ENCODE assay signal across 1 cellular context in genomic region chr9:95507456-95508241, GRCh38.
A peak's percentile ranks its signal among the peaks of the same experiment; 100 is the strongest.
TF ChIP-seq lines count a peak whose summit lies in the region.

No MANE protein-coding gene starts in this region.

TF ChIP-seq in HepG2, 621 proteins besides CTCF, POLR2A, EP300 and RAD21 (continued from another document and continues in another):
- TF ChIP-seq BATF2 (CRISPR knock-in tag; IDR thresholded peaks at IDR 0.05): no peak
- no peak for TF ChIP-seq CERS6 (CRISPR knock-in tag; IDR thresholded peaks at IDR 0.05)
- TF ChIP-seq SAFB2 (CRISPR knock-in tag; IDR thresholded peaks at IDR 0.05; ENCODE audit: borderline replicate concordance, low read depth): peak; percentile 58; the same call in 1 of the 2 replicates
- TF ChIP-seq TARDBP (CRISPR knock-in tag; IDR thresholded peaks at IDR 0.05): 0 out of 2 replicates have a peak, but pooled peaks have one; percentile 28
- TF ChIP-seq GLI4 (CRISPR knock-in tag; IDR thresholded peaks at IDR 0.05; ENCODE audit: borderline replicate concordance): no peak
- peak; percentile 31 for TF ChIP-seq HNRNPLL (IDR thresholded peaks at IDR 0.05; ENCODE audit: low read depth, low read length, poor library complexity, severe bottlenecking)
- TF ChIP-seq ZKSCAN1 (IDR thresholded peaks at IDR 0.05; ENCODE audit: low read length): no peak
- TF ChIP-seq HOXA5 (CRISPR knock-in tag; IDR thresholded peaks at IDR 0.05): no peak
- TF ChIP-seq SIN3A (IDR thresholded peaks at IDR 0.05; ENCODE audit: borderline replicate concordance, low read depth, low read length): peak; percentile 44; the same call in 1 of the 2 replicates
- TF ChIP-seq KMT2A (CRISPR knock-in tag; IDR thresholded peaks at IDR 0.05): no peak
- TF ChIP-seq ZNF646 (CRISPR knock-in tag; IDR thresholded peaks at IDR 0.05): peak; percentile 95
- TF ChIP-seq ZNF563 (CRISPR knock-in tag; IDR thresholded peaks at IDR 0.05): no peak
- no peak for TF ChIP-seq ZNF670 (CRISPR knock-in tag; IDR thresholded peaks at IDR 0.05; ENCODE audit: borderline replicate concordance)
- peak; percentile 67 for TF ChIP-seq BRD4 (CRISPR knock-in tag; IDR thresholded peaks at IDR 0.05)
- peak; percentile 33; the same call in 1 of the 2 replicates for TF ChIP-seq ARID4A (CRISPR knock-in tag; IDR thresholded peaks at IDR 0.05; ENCODE audit: borderline replicate concordance)
- TF ChIP-seq GRHL1 (CRISPR knock-in tag; conservative IDR thresholded peaks at IDR 0.05): no peak
- TF ChIP-seq AHDC1 (CRISPR knock-in tag; IDR thresholded peaks at IDR 0.05; ENCODE audit: borderline replicate concordance): no peak
- no peak for TF ChIP-seq ATF4 (CRISPR knock-in tag; IDR thresholded peaks at IDR 0.05)
- no peak for TF ChIP-seq CENPBD1 (CRISPR knock-in tag; IDR thresholded peaks at IDR 0.05; ENCODE audit: borderline replicate concordance, low read depth)
- no peak for TF ChIP-seq MXD4 (CRISPR knock-in tag; IDR thresholded peaks at IDR 0.05)
- TF ChIP-seq SOX6 (IDR thresholded peaks at IDR 0.05): no peak
- TF ChIP-seq SOX6 (CRISPR knock-in tag; IDR thresholded peaks at IDR 0.05): no peak
- TF ChIP-seq CEBPB (IDR thresholded peaks at IDR 0.05; ENCODE audit: borderline replicate concordance, low read depth, low read length): no peak
- peak; percentile 100 for TF ChIP-seq ZNF276 (CRISPR knock-in tag; IDR thresholded peaks at IDR 0.05; ENCODE audit: low read depth)
- TF ChIP-seq RFXANK (CRISPR knock-in tag; IDR thresholded peaks at IDR 0.05): no peak
